7 cellular contexts compared by ENCODE assay signal in genomic region chr1:109371271-109371739, GRCh38. TPM values are rescaled to one million over a fixed set of nuclear protein-coding genes. Genes with fewer than 3 reads are reported as not detected.
DNase-seq lines count a peak whose midpoint lies in the region; ATAC-seq and TF ChIP-seq lines count a peak whose summit lies in the region.

No MANE protein-coding gene starts in this region.

- TF ChIP-seq CTCF in right atrium auricular region (IDR thresholded peaks at IDR 0.05) = no peak

- peak overlapping the region in 1 of 2 donors; percentile 12 for H3K4me3 ChIP-seq in right atrium auricular region

- peaks cover 0 to 43% of the 10 kb centered on the region in 2 donors for H3K4me1 ChIP-seq in right atrium auricular region

- H3K9me3 ChIP-seq in right atrium auricular region = no peaks in the 10 kb centered on the region

- no peaks in the 10 kb centered on the region for H3K9me3 Mint-ChIP-seq in activated T-cell treated with anti-CD3 and anti-CD28 coated beads, Interleukin-2, amount 50 U/mL, for 24 hours

- H3K4me3 Mint-ChIP-seq in activated T-cell treated with anti-CD3 and anti-CD28 coated beads, Interleukin-2, amount 50 U/mL, for 24 hours = no peak overlapping the region

- peaks cover 25% of the 10 kb centered on the region for H3K4me1 Mint-ChIP-seq in activated T-cell treated with anti-CD3 and anti-CD28 coated beads, Interleukin-2, amount 50 U/mL, for 24 hours (ENCODE audit: low read depth)

- no peaks in the 10 kb centered on the region for H3K27me3 ChIP-seq in right atrium auricular region

- peaks cover 34% of the 10 kb centered on the region for H3K27me3 Mint-ChIP-seq in activated T-cell treated with anti-CD3 and anti-CD28 coated beads, Interleukin-2, amount 50 U/mL, for 24 hours

- peaks cover 12% of the 10 kb centered on the region for H3K36me3 ChIP-seq in right atrium auricular region

- in situ Hi-C loops in KBM-7 (cut with MboI; ENCODE audit: low pct_unique_long_range_greater_than_20kb, low sequenced_read_pairs) = no loop called here

- peak overlapping the region; percentile 77 to 89 for H3K27ac ChIP-seq in right atrium auricular region

- no peak for ATAC-seq in HG03354 (IDR thresholded peaks at IDR 0.05; ENCODE audit: poor library complexity, severe bottlenecking, unreplicated experiment)

- peak; percentile 50 for DNase-seq in KBM-7
- DNase-seq in activated T-cell treated with anti-CD3 and anti-CD28 coated beads, Interleukin-2, amount 50 U/mL, for 24 hours = no peak
- no peak for DNase-seq in right atrium auricular region (ENCODE audit: low spot score)
- DNase-seq in stromal cell of bone marrow (ENCODE audit: low read depth) = peak; percentile 89
- no peak for DNase-seq in DMS79 treated with DMSO at 0.1 percent for 48 hours (lab: John Stamatoyannopoulos, UW)
- no peak for DNase-seq in NCI-H2081 treated with DMSO at 0.1 percent for 48 hours (lab: John Stamatoyannopoulos, UW)

- peak overlapping the region; percentile 18 for H3K27ac Mint-ChIP-seq in activated T-cell treated with anti-CD3 and anti-CD28 coated beads, Interleukin-2, amount 50 U/mL, for 24 hours

- no peaks in the 10 kb centered on the region for H3K36me3 Mint-ChIP-seq in activated T-cell treated with anti-CD3 and anti-CD28 coated beads, Interleukin-2, amount 50 U/mL, for 24 hours (ENCODE audit: low read depth)

RNA-seq across cellular contexts. Expression of gene SORT1, which starts 26.4 kb away (rescaled TPM):
- 100 to 1,000 TPM; 114 to 120 TPM for total RNA-seq in right atrium auricular region

RNA-seq across cellular contexts. Expression of gene PSMA5, which starts 54.9 kb away (rescaled TPM):
- total RNA-seq in right atrium auricular region = 10 to 100 TPM; 19.8 to 27.6 TPM

Comparison
In these comparisons a context has a peak if more than half of its experiments do, and no peak if none do; other contexts are left out.
1. DNase-seq: peak in KBM-7 (single experiment) and stromal cell of bone marrow (single experiment); none in activated T-cell treated with anti-CD3 and anti-CD28 coated beads, Interleukin-2, amount 50 U/mL, for 24 hours (single experiment), right atrium auricular region (single experiment), DMS79 treated with DMSO at 0.1 percent for 48 hours (single experiment) and NCI-H2081 treated with DMSO at 0.1 percent for 48 hours (single experiment).